Comparison of ENCODE assay signal across 26 cellular contexts in the genomic region with DNA sequence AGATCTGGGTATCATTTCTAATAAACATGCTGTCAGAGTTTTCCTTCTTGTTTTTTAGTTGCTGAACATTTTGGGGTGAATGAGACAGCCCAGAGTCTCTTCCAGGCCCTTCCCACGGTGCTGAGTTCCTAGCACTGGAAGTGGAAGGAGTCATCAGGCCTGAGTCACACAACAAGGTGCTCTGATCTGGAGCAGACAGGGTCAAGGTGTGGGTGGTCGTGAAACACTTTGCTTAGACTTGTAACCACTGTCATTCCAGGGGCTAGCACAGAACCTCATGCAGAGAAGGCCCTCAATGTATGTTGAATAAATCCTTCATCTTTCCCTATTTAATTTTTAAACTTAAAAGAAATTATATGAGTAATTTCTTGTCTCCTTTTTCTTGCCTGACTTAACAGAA.
DNase-seq lines count a peak whose midpoint lies in the region; ATAC-seq, FAIRE-seq and TF ChIP-seq lines count a peak whose summit lies in the region.
"Had no signal": no experiment of that assay in that cellular context is flagged by ENCODE, and none has a peak within 500 bp of the region (broad histone marks: within the 10 kb centered on the region; RNA-seq: fewer than 3 reads in every experiment).

No MANE protein-coding gene starts in this region.

- no peaks in the 10 kb centered on the region for H3K36me3 ChIP-seq in MM.1S (replicated peaks; ENCODE audit: insufficient read depth, low read length)
- peaks cover 0 to 3% (median 0%) of the 10 kb centered on the region in 4 experiments; a peak in 1 of 8 replicates for H3K36me3 ChIP-seq in H1 (ENCODE audit: control insufficient read depth in 2 of 4, insufficient read depth in 4 of 4, low read length in 3 of 4)
- H3K36me3 ChIP-seq in gastrocnemius medialis, result no peaks in the 10 kb centered on the region
- H3K36me3 ChIP-seq: adrenal gland, brain microvascular endothelial cell, HAP-1, pancreas, SJSA1 had no signal

- H3K9me2 ChIP-seq in MM.1S (replicated peaks; ENCODE audit: insufficient read depth, low read length), result no peaks in the 10 kb centered on the region

- no peak overlapping the region for H4K8ac ChIP-seq in H1 (ENCODE audit: extremely low read depth, insufficient read depth, low read length)

- no peaks in the 10 kb centered on the region for H4K20me1 ChIP-seq in MM.1S (ENCODE audit: insufficient read depth, low read length)
- no peaks in the 10 kb centered on the region for H4K20me1 ChIP-seq in H1 (replicated peaks in 1 of 2; ENCODE audit: control insufficient read depth in 1 of 2, insufficient read depth in 2 of 2, low read length in 2 of 2)

- peak overlapping the region; percentile 1; the same call in 1 of the 2 replicates for H3K9ac ChIP-seq in MM.1S (ENCODE audit: low read length)
- H3K9ac ChIP-seq in H1 (replicated peaks in 1 of 4; ENCODE audit: extremely low read depth in 1 of 4, low read depth in 3 of 4, low read length in 3 of 4), result no peak overlapping the region

- POLR2A ChIA-PET in H1 (lab: Charles Lee; ENCODE audit: partially characterized antibody), result no interaction called here

- no peak overlapping the region for H2BK5ac ChIP-seq in H1 (ENCODE audit: low read depth, low read length)

- no peak overlapping the region for H4K5ac ChIP-seq in H1 (ENCODE audit: insufficient read length, low read depth, low read length)

- H3K4ac ChIP-seq in H1 (replicated peaks; ENCODE audit: insufficient read length, low read depth, low read length), result no peak overlapping the region

- H2BK20ac ChIP-seq in H1 (ENCODE audit: low read length), result no peak overlapping the region

- H3K14ac ChIP-seq in H1 (ENCODE audit: insufficient read length), result no peak overlapping the region

- H3K9me3 ChIP-seq in MM.1S (replicated peaks; ENCODE audit: insufficient read depth, low read length), result no peaks in the 10 kb centered on the region
- peaks cover 13 to 17% of the 10 kb centered on the region in 2 experiments; a peak in 3 of 4 replicates for H3K9me3 ChIP-seq in H1 (ENCODE audit: insufficient read depth in 2 of 2, low read depth in 1 of 2, low read length in 1 of 2)
- H3K9me3 ChIP-seq in gastrocnemius medialis, result no peaks in the 10 kb centered on the region
- H3K9me3 ChIP-seq: adrenal gland, pancreas, SJSA1 had no signal

- ATAC-seq in gastrocnemius medialis, result no peak
- no peak for ATAC-seq in HG02623 (IDR thresholded peaks at IDR 0.05; ENCODE audit: unreplicated experiment)
- no peak for ATAC-seq in GM19328 (IDR thresholded peaks at IDR 0.05; ENCODE audit: unreplicated experiment)
- ATAC-seq: activated CD8-positive, alpha-beta T cell treated with anti-CD3 and anti-CD28 coated beads, Interleukin-2, amount 10 ng/mL, durations not matched to agents 7 days and 5 days; left colon had no signal

- no peaks in the 10 kb centered on the region for H3K79me1 ChIP-seq in H1 (ENCODE audit: low read depth, low read length)

- TF ChIP-seq RAD21 in H1 (IDR thresholded peaks at IDR 0.05 in 1 of 2, conservative IDR thresholded peaks at IDR 0.05 in 1 of 2; ENCODE audit: low read depth in 2 of 2, low read length in 2 of 2), result no peak

- H2BK15ac ChIP-seq in H1 (ENCODE audit: low read length), result no peak overlapping the region

- H3K27me3 ChIP-seq in MM.1S (replicated peaks; ENCODE audit: insufficient read depth, low read length) (no peaks in the 10 kb centered on the region), H1 (replicated peaks in 1 of 4; ENCODE audit: control insufficient read depth in 3 of 4, extremely low read depth in 1 of 4, insufficient read depth in 3 of 4, low read length in 3 of 4) (no peaks in the 10 kb centered on the region), gastrocnemius medialis (no peaks in the 10 kb centered on the region)
- H3K27me3 ChIP-seq: adrenal gland, brain microvascular endothelial cell, pancreas, SJSA1, spleen had no signal

- 69% methylated on average over 2 of the region's 2 CpGs; no CpG with 5 or more reads in 1 of the 2 experiments for WGBS in H1 (ENCODE audit: extremely low coverage in 1 of 2, insufficient coverage in 1 of 2, insufficient read length in 1 of 2, insufficient replicate concordance in 2 of 2, low coverage in 1 of 2, low lambda C conversion rate in 2 of 2, missing lambda C conversion rate in 1 of 2), 2 experiments

- peaks cover 16% of the 10 kb centered on the region for H3F3A ChIP-seq in MM.1S (ENCODE audit: insufficient read depth, low read length)

- TF ChIP-seq EP300 in H1 (IDR thresholded peaks at IDR 0.05; ENCODE audit: borderline replicate concordance in 1 of 2, low read depth in 2 of 2, low read length in 2 of 2), result no peak

- in situ Hi-C loops in gastrocnemius medialis (cut with MboI; ENCODE audit: low sequenced_read_pairs in 4 of 4), result loop anchor here in 1 of 4 donors (25.0 kb wide), 1 partner anchor 531 kb away; no protein-coding TSS in a partner anchor

- peak; percentile 34 for DNase-seq in DMS53 (lab: John Stamatoyannopoulos, UW)
- DNase-seq in DMS53 treated with DMSO at 0.1 percent for 48 hours (lab: John Stamatoyannopoulos, UW; ENCODE audit: unreplicated experiment), result no peak
- DNase-seq in MM.1S, result no peak
- DNase-seq in H1 (ENCODE audit: low read depth in 1 of 2, low spot score in 2 of 2), result no peak
- DNase-seq in gastrocnemius medialis, result no peak
- DNase-seq in D341Med (ENCODE audit: low spot score), result no peak
- DNase-seq: activated CD4-positive, CD25-positive, alpha-beta regulatory T cell treated with anti-CD3 and anti-CD28 coated beads, Interleukin-2, amount 50 U/mL, for 72 hours; activated CD8-positive, alpha-beta T cell treated with anti-CD3 and anti-CD28 coated beads, Interleukin-2, amount 10 ng/mL, durations not matched to agents 7 days and 5 days; activated gamma-delta T cell; activated T-cell treated with anti-CD3 and anti-CD28 coated beads for 4 hours; adrenal gland; erythroblast; left colon; mammary epithelial cell; NCI-H1930; nephron progenitor cell; pancreas; right cardiac atrium; spleen; substantia nigra had no signal

- H3K79me2 ChIP-seq in MM.1S (ENCODE audit: low read length), result no peaks in the 10 kb centered on the region
- H3K79me2 ChIP-seq in H1 (ENCODE audit: control insufficient read depth in 1 of 2, insufficient read depth in 2 of 2, low read length in 2 of 2), result no peaks in the 10 kb centered on the region

- H2AFZ ChIP-seq in MM.1S (ENCODE audit: low read length), result peak overlapping the region; percentile 66
- peak overlapping the region; percentile 88; the same call in 1 of the 2 replicates for H2AFZ ChIP-seq in H1 (ENCODE audit: low read length)

- H4K91ac ChIP-seq in H1 (replicated peaks; ENCODE audit: insufficient read length, low read length), result no peak overlapping the region

- H2BK12ac ChIP-seq in H1 (ENCODE audit: low read depth, low read length), result no peak overlapping the region

- H3K27ac ChIP-seq in MM.1S (ENCODE audit: low read length) (peak overlapping the region; percentile 73; the same call in 1 of the 2 replicates), H1 (ENCODE audit: low read depth, low read length) (no peak overlapping the region), gastrocnemius medialis (peak overlapping the region; percentile 68 to 77 (median 70))
- H3K27ac ChIP-seq: adrenal gland, brain microvascular endothelial cell, pancreas, SJSA1, spleen had no signal

- FAIRE-seq in H1 (lab: Jason Lieb, UNC), result no peak
- FAIRE-seq: G401.6, pancreas had no signal

- intact Hi-C loops in gastrocnemius medialis (cut with DNase I; ENCODE audit: low total_unique reads), result no loop called here

- H3K18ac ChIP-seq in H1 (ENCODE audit: extremely low read depth, low read length), result no peak overlapping the region

- no peak overlapping the region for H3K4me3 ChIP-seq in MM.1S (ENCODE audit: low read length)
- H3K4me3 ChIP-seq in H1 (ENCODE audit: extremely low read depth in 1 of 4, insufficient read depth in 2 of 4, low read depth in 3 of 4, low read length in 4 of 4), result no peak overlapping the region
- no peak overlapping the region for H3K4me3 ChIP-seq in gastrocnemius medialis
- H3K4me3 ChIP-seq: adrenal gland, HAP-1, pancreas, SJSA1, spleen had no signal

- H3K4me1 ChIP-seq in MM.1S (ENCODE audit: low read length), result peaks cover 26% of the 10 kb centered on the region
- H3K4me1 ChIP-seq in H1 (replicated peaks in 1 of 4; ENCODE audit: control insufficient read depth in 3 of 4, insufficient read depth in 4 of 4, low read length in 3 of 4), result peaks cover 0 to 7% (median 0%) of the 10 kb centered on the region in 4 experiments; a peak in 2 of 7 replicates
- H3K4me1 ChIP-seq in gastrocnemius medialis, result peaks cover 15 to 19% of the 10 kb centered on the region in 2 donors
- H3K4me1 ChIP-seq: adrenal gland, pancreas, SJSA1, spleen had no signal

- H2AK5ac ChIP-seq in H1 (ENCODE audit: low read depth, low read length), result no peak overlapping the region

- no peak for TF ChIP-seq CTCF in MM.1S (IDR thresholded peaks at IDR 0.05; ENCODE audit: low read length)
- no peak for TF ChIP-seq CTCF in H1 (IDR thresholded peaks at IDR 0.05; ENCODE audit: control extremely low read depth in 1 of 3, insufficient read depth in 1 of 3, low read depth in 1 of 3, low read length in 3 of 3)
- no peak for TF ChIP-seq CTCF in gastrocnemius medialis (IDR thresholded peaks at IDR 0.05 in 4 of 5, conservative IDR thresholded peaks at IDR 0.05 in 1 of 5)

- no peak overlapping the region for H2BK120ac ChIP-seq in H1 (replicated peaks; ENCODE audit: low read depth, low read length)

- peak overlapping the region; percentile 55 for H3K4me2 ChIP-seq in MM.1S (ENCODE audit: low read depth, low read length)
- H3K4me2 ChIP-seq in H1 (ENCODE audit: insufficient read depth in 1 of 2, low read depth in 2 of 2, low read length in 2 of 2), result no peak overlapping the region

- H3K23me2 ChIP-seq in H1 (ENCODE audit: low read depth, low read length), result no peaks in the 10 kb centered on the region

- no peak overlapping the region for H3K23ac ChIP-seq in H1 (ENCODE audit: insufficient read length)

- CTCF ChIA-PET in H1 (lab: Charles Lee; ENCODE audit: partially characterized antibody), result interaction anchor here (0.6 to 2.2 kb wide), 12 partner anchors 10 to 1210 kb away, joined by 3 to 14 read pairs (median 6); no protein-coding TSS in a partner anchor

- TF ChIP-seq POLR2A in H1 (IDR thresholded peaks at IDR 0.05; ENCODE audit: control extremely low read depth in 1 of 2, low read depth in 2 of 2, low read length in 2 of 2), result no peak
- no peak for TF ChIP-seq POLR2A in gastrocnemius medialis (IDR thresholded peaks at IDR 0.05)

- H3K56ac ChIP-seq in H1 (replicated peaks; ENCODE audit: insufficient read length, low read depth, low read length), result no peak overlapping the region

TF ChIP-seq in H1, 55 proteins besides CTCF, POLR2A, EP300 and RAD21:
- TF ChIP-seq MAFK (IDR thresholded peaks at IDR 0.05; ENCODE audit: low read depth, low read length), result no peak
- TF ChIP-seq JUN (IDR thresholded peaks at IDR 0.05; ENCODE audit: low read depth, low read length), result no peak
- TF ChIP-seq CBX8 (IDR thresholded peaks at IDR 0.05; ENCODE audit: borderline replicate concordance, low read depth, low read length), result no peak
- TF ChIP-seq ASH2L (IDR thresholded peaks at IDR 0.05; ENCODE audit: low read length), result no peak
- TF ChIP-seq HDAC6 (IDR thresholded peaks at IDR 0.05; ENCODE audit: low read depth, low read length), result no peak
- TF ChIP-seq GTF2F1 (IDR thresholded peaks at IDR 0.05; ENCODE audit: borderline replicate concordance, low read depth, low read length), result no peak
- no peak for TF ChIP-seq POU5F1 (IDR thresholded peaks at IDR 0.05; ENCODE audit: low read depth, low read length)
